In genomic region chr10:72981028-72981881, GRCh38 we compare ENCODE assay signal across 27 cellular contexts. TPM values are rescaled to one million over a fixed set of nuclear protein-coding genes. Genes with fewer than 3 reads are reported as not detected.
A peak's percentile ranks its signal among the peaks of the same experiment; 100 is the strongest.
DNase-seq lines count a peak whose midpoint lies in the region; ATAC-seq, FAIRE-seq and TF ChIP-seq lines count a peak whose summit lies in the region.
"Had no signal": no experiment of that assay in that cellular context is flagged by ENCODE, and none has a peak within 500 bp of the region (broad histone marks: within the 10 kb centered on the region; RNA-seq: fewer than 3 reads in every experiment).

No MANE protein-coding gene starts in this region.

- no peaks in the 10 kb centered on the region for H3K4me1 Mint-ChIP-seq in CD14-positive monocyte
- H3K4me1 Mint-ChIP-seq: brain; CD4-positive, CD25-positive, alpha-beta regulatory T cell had no signal

- H3K27ac ChIP-seq in left ventricle myocardium inferior (replicated peaks): no peak overlapping the region
- H3K27ac ChIP-seq in keratinocyte (ENCODE audit: control insufficient read depth, insufficient read depth, low read length): no peak overlapping the region
- no peak overlapping the region for H3K27ac ChIP-seq in upper lobe of right lung
- H3K27ac ChIP-seq: upper lobe of left lung had no signal

- H3K4me3 ChIP-seq in left ventricle myocardium inferior (no peak overlapping the region), bronchial epithelial cell (ENCODE audit: low read depth, low read length) (no peak overlapping the region), keratinocyte (ENCODE audit: control insufficient read depth in 2 of 3, extremely low read depth in 1 of 3, insufficient read depth in 2 of 3, low read depth in 1 of 3, low read length in 3 of 3) (no peak overlapping the region), upper lobe of right lung (no peak overlapping the region)
- H3K4me3 ChIP-seq: upper lobe of left lung had no signal

- ATAC-seq in Right ventricle myocardium inferior (peak; percentile 44), upper lobe of right lung (peak; percentile 27), GM21723 (IDR thresholded peaks at IDR 0.05; ENCODE audit: unreplicated experiment) (no peak)
- ATAC-seq: activated CD8-positive, alpha-beta T cell treated with anti-CD3 and anti-CD28 coated beads, Interleukin-2, amount 10 ng/mL, durations not matched to agents 7 days and 5 days had no signal

- H3K9me1 ChIP-seq in keratinocyte (ENCODE audit: control insufficient read depth, extremely low read depth, insufficient read depth, low read length): no peaks in the 10 kb centered on the region

- TF ChIP-seq CTCF in left ventricle myocardium inferior (IDR thresholded peaks at IDR 0.05; ENCODE audit: borderline replicate concordance): no peak
- TF ChIP-seq CTCF in bronchial epithelial cell (IDR thresholded peaks at IDR 0.05; ENCODE audit: insufficient read depth, low read length, severe bottlenecking): no peak
- no peak for TF ChIP-seq CTCF in keratinocyte (optimal IDR thresholded peaks at IDR 0.05 in 1 of 3, IDR thresholded peaks at IDR 0.05 in 1 of 3, conservative IDR thresholded peaks at IDR 0.05 in 1 of 3; ENCODE audit: extremely low read depth in 1 of 3, insufficient read depth in 2 of 3, low read length in 3 of 3)
- no peak for TF ChIP-seq CTCF in upper lobe of right lung (IDR thresholded peaks at IDR 0.05)
- TF ChIP-seq CTCF in CD14-positive monocyte (IDR thresholded peaks at IDR 0.05): no peak

- no peaks in the 10 kb centered on the region for H3K36me3 Mint-ChIP-seq in CD14-positive monocyte
- H3K36me3 Mint-ChIP-seq: CD4-positive, CD25-positive, alpha-beta regulatory T cell had no signal

- H3K27me3 ChIP-seq in left ventricle myocardium inferior (ENCODE audit: low read depth) (no peaks in the 10 kb centered on the region), bronchial epithelial cell (ENCODE audit: control insufficient read depth, insufficient read depth, low read length) (no peaks in the 10 kb centered on the region), keratinocyte (ENCODE audit: control insufficient read depth, extremely low read depth, insufficient read depth, low read length) (no peaks in the 10 kb centered on the region), upper lobe of right lung (no peaks in the 10 kb centered on the region)
- H3K27me3 ChIP-seq: upper lobe of left lung had no signal

- H3K36me3 ChIP-seq in left ventricle myocardium inferior (no peaks in the 10 kb centered on the region), bronchial epithelial cell (ENCODE audit: control insufficient read depth, insufficient read depth, low read length) (no peaks in the 10 kb centered on the region), keratinocyte (ENCODE audit: control insufficient read depth in 2 of 2, extremely low read depth in 1 of 2, insufficient read depth in 2 of 2, low read length in 2 of 2) (no peaks in the 10 kb centered on the region), upper lobe of right lung (no peaks in the 10 kb centered on the region)
- H3K36me3 ChIP-seq: upper lobe of left lung had no signal

- H4K20me1 ChIP-seq in keratinocyte (ENCODE audit: control insufficient read depth, extremely low read depth, insufficient read depth, low read length): no peaks in the 10 kb centered on the region

- FAIRE-seq in bronchial epithelial cell (lab: Jason Lieb, UNC) (peak; percentile 28), keratinocyte (lab: Jason Lieb, UNC) (peak; percentile 65)
- FAIRE-seq: D721Med, H54 had no signal

- intact Hi-C loops in Right ventricle myocardium inferior (cut with DNase I): no loop called here
- intact Hi-C loops in left ventricle myocardium inferior (cut with micrococcal nuclease): no loop called here
- intact Hi-C loops in upper lobe of right lung (cut with DNase I): no loop called here
- intact Hi-C loops in CD14-positive monocyte (cut with micrococcal nuclease): no loop called here

- no peak overlapping the region for H3K27ac Mint-ChIP-seq in CD14-positive monocyte
- H3K27ac Mint-ChIP-seq: activated CD8-positive, alpha-beta T cell treated with anti-CD3 and anti-CD28 coated beads, Interleukin-2, amount 10 ng/mL, durations not matched to agents 7 days and 5 days; activated T-helper 2 cell treated with anti-CD3 and anti-CD28 coated beads, Interferon-gamma antibody, Interleukin-2, Interleukin-4, amounts not matched to agents 10 μg/mL and 5 μg/mL and 100 μg/mL, durations not matched to agents 14 hours and 24 hours and 36 hours; brain; CD4-positive, CD25-positive, alpha-beta regulatory T cell had no signal

- no peak overlapping the region for H2AFZ ChIP-seq in keratinocyte (ENCODE audit: control insufficient read depth, low read length)

- H3K79me2 ChIP-seq in keratinocyte (ENCODE audit: control insufficient read depth, insufficient read depth, low read length): no peaks in the 10 kb centered on the region

- no peak overlapping the region for H3K9ac ChIP-seq in keratinocyte (ENCODE audit: control insufficient read depth, extremely low read depth, insufficient read depth, low read length)

- H3K9me3 ChIP-seq in left ventricle myocardium inferior (replicated peaks) (peaks cover 46% of the 10 kb centered on the region), keratinocyte (ENCODE audit: control insufficient read depth, low read depth, low read length) (no peaks in the 10 kb centered on the region), upper lobe of right lung (peaks cover 32% of the 10 kb centered on the region)

- H3K4me3 Mint-ChIP-seq in CD14-positive monocyte: no peak overlapping the region
- H3K4me3 Mint-ChIP-seq: activated CD8-positive, alpha-beta T cell treated with anti-CD3 and anti-CD28 coated beads, Interleukin-2, amount 10 ng/mL, durations not matched to agents 7 days and 5 days; brain; CD4-positive, CD25-positive, alpha-beta regulatory T cell had no signal

- H3K4me1 ChIP-seq in left ventricle myocardium inferior (no peaks in the 10 kb centered on the region), keratinocyte (ENCODE audit: control insufficient read depth, extremely low read depth, insufficient read depth, low read length) (peaks cover 19% of the 10 kb centered on the region), upper lobe of right lung (no peaks in the 10 kb centered on the region)
- H3K4me1 ChIP-seq: upper lobe of left lung had no signal

- DNase-seq in Right ventricle myocardium inferior (ENCODE audit: missing footprints) (no peak), left ventricle myocardium inferior (no peak), bronchial epithelial cell (ENCODE audit: low read depth) (peak; percentile 42), keratinocyte (ENCODE audit: low read depth, low spot score) (peak; percentile 49), upper lobe of right lung (no peak), CD14-positive monocyte (ENCODE audit: low spot score) (no peak), inferior parietal cortex (ENCODE audit: extremely low spot score) (no peak)
- DNase-seq: activated CD4-positive, CD25-positive, alpha-beta regulatory T cell treated with anti-CD3 and anti-CD28 coated beads, Interleukin-2, amount 50 U/mL, for 72 hours; activated CD8-positive, alpha-beta T cell treated with anti-CD3 and anti-CD28 coated beads, Interleukin-2, amount 10 ng/mL, durations not matched to agents 7 days and 5 days; activated naive CD4-positive, alpha-beta T cell treated with anti-CD3 and anti-CD28 coated beads, Interleukin-2, amount 50 U/mL, for 16 hours; amniotic stem cell; CD4-positive, CD25-positive, alpha-beta regulatory T cell; MM.1S; NCI-H1930; NCI-H2171 treated with DMSO at 0.1 percent for 48 hours; NCI-H510A; stimulated activated naive CD4-positive, alpha-beta T cell; upper lobe of left lung had no signal

- peaks cover 2 to 8% (median 6%) of the 10 kb centered on the region in 3 donors for H3K27me3 Mint-ChIP-seq in CD14-positive monocyte (ENCODE audit: low read depth in 3 of 3)

- H3K4me2 ChIP-seq in keratinocyte (ENCODE audit: control insufficient read depth, extremely low read depth, insufficient read depth, low read depth, low read length): no peak overlapping the region

- peaks cover 34 to 68% (median 56%) of the 10 kb centered on the region in 7 donors for H3K9me3 Mint-ChIP-seq in CD14-positive monocyte

- dilution Hi-C loops in keratinocyte (cut with MboI; ENCODE audit: extremely low pct_ligation_motif_present, low sequenced_read_pairs): no loop called here

RNA-seq across cellular contexts. Expression of gene PLA2G12B, which starts 26.6 kb away (rescaled TPM):
- total RNA-seq in Right ventricle myocardium inferior: 0.27 TPM
- 0.33 TPM for total RNA-seq in left ventricle myocardium inferior
- total RNA-seq in bronchial epithelial cell: not detected in 2 replicates
- polyA plus RNA-seq in keratinocyte: not detected in 3 replicates
- not detected for polyA plus RNA-seq in keratinocyte (2011; ENCODE audit: low read depth)
- polyA plus RNA-seq in keratinocyte (2011; cell fraction: cytosol; rRNA removed): not detected in 2 replicates
- not detected in 2 replicates for polyA plus RNA-seq in keratinocyte (2011; cell fraction: nucleus; rRNA removed)
- not detected in 2 replicates for polyA plus RNA-seq in keratinocyte (2012; ENCODE audit: low replicate concordance)
- polyA minus RNA-seq in keratinocyte: not detected in 3 replicates
- not detected for polyA minus RNA-seq in keratinocyte (2011; cell fraction: cytosol; rRNA and poly(A)+ RNA removed)
- polyA minus RNA-seq in keratinocyte (2011; cell fraction: nucleus; rRNA and poly(A)+ RNA removed): not detected in 2 replicates
- total RNA-seq in upper lobe of right lung: 1.2 TPM
- polyA plus RNA-seq in CD14-positive monocyte: not detected
- total RNA-seq: A172; activated CD8-positive, alpha-beta T cell treated with anti-CD3 and anti-CD28 coated beads, Interleukin-2, amount 10 ng/mL, durations not matched to agents 7 days and 5 days; activated T-helper 2 cell treated with anti-CD3 and anti-CD28 coated beads, Interferon-gamma antibody, Interleukin-2, Interleukin-4, amounts not matched to agents 10 μg/mL and 5 μg/mL and 100 μg/mL, durations not matched to agents 14 hours and 24 hours and 36 hours; CD4-positive, CD25-positive, alpha-beta regulatory T cell; pulmonary artery endothelial cell; skeletal muscle tissue; T-helper 2 cell treated with Interferon-gamma antibody and Interleukin-4, amounts not matched to agents 100 ng/mL and 5 ng/mL, for 36 hours had no signal
- polyA plus RNA-seq: CD4-positive, CD25-positive, alpha-beta regulatory T cell had no signal

Comparison
In these comparisons a context has a peak if more than half of its experiments do, and no peak if none do; other contexts are left out.
1. DNase-seq: peak in bronchial epithelial cell (single experiment) and keratinocyte (single experiment); none in Right ventricle myocardium inferior (single experiment), left ventricle myocardium inferior (single experiment), upper lobe of right lung (single experiment), CD14-positive monocyte (single experiment) and inferior parietal cortex (single experiment).